Comparison of ENCODE assay signal across 17 cellular contexts in genomic region chr3:4766716-4767499, GRCh38.
"Had no signal": no experiment of that assay in that cellular context is flagged by ENCODE, and none has a peak within 500 bp of the region (broad histone marks: within the 10 kb centered on the region; RNA-seq: fewer than 3 reads in every experiment).

No MANE protein-coding gene starts in this region.

- H3K4me3 ChIP-seq: cardiac muscle cell, hepatocyte, mucosa of descending colon, psoas muscle, testis, transverse colon had no signal

- H3K79me2 ChIP-seq: hepatocyte had no signal

- H2AFZ ChIP-seq: hepatocyte had no signal

- H3K4me2 ChIP-seq: hepatocyte had no signal

- DNase-seq: cerebellar nuclear complex; erythroblast; foreskin keratinocyte; head of caudate nucleus; kidney; left cardiac atrium; mucosa of descending colon; naive B cell; occipital lobe; psoas muscle; stimulated activated CD4-positive, alpha-beta T cell treated with anti-CD3 and anti-CD28 coated beads, Interleukin-4, amount 100 ng/mL, for 1 hour; stimulated activated CD8-positive, alpha-beta memory T cell treated with anti-CD3 and anti-CD28 coated beads, Interleukin-4, amount 100 ng/mL, for 48 hours; testis; transverse colon had no signal

- ATAC-seq: foreskin keratinocyte; left cardiac atrium; mucosa of descending colon; psoas muscle; stimulated activated effector memory CD8-positive, alpha-beta T cell treated with anti-CD3 and anti-CD28 coated beads, Interleukin-12 subunit alpha, Interleukin-12 subunit beta, amount 100 ng/mL, for 72 hours had no signal

- H3K36me3 ChIP-seq: cardiac muscle cell, transverse colon had no signal

- H3K9me3 ChIP-seq: psoas muscle, testis, transverse colon had no signal

- H3K27me3 ChIP-seq: cardiac muscle cell, foreskin keratinocyte, hepatocyte, testis, transverse colon had no signal

- H3K27ac ChIP-seq: cardiac muscle cell, foreskin keratinocyte, hepatocyte, psoas muscle, testis, transverse colon had no signal

- H3K4me1 ChIP-seq: foreskin keratinocyte had no signal
